Comparison of ENCODE assay signal across 27 cellular contexts in genomic region chr12:29690728-29691127, GRCh38.
"Had no signal": no experiment of that assay in that cellular context is flagged by ENCODE, and none has a peak within 500 bp of the region (broad histone marks: within the 10 kb centered on the region; RNA-seq: fewer than 3 reads in every experiment).

No MANE protein-coding gene starts in this region.

- H3K9ac ChIP-seq: KMS-11, SK-N-SH had no signal

- H3K27ac ChIP-seq: KMS-11, RWPE1, SJCRH30 had no signal

- H3K9me3 Mint-ChIP-seq: activated naive CD4-positive, alpha-beta T cell treated with anti-CD3 and anti-CD28 coated beads, Interleukin-2, amount 50 U/mL, for 24 hours; activated T-cell treated with anti-CD3 and anti-CD28 coated beads, Interleukin-2, amount 50 U/mL, for 24 hours; activated T-helper 1 cell treated with anti-CD3 and anti-CD28 coated beads, Interleukin-12 subunit alpha, Interleukin-12 subunit beta, Interleukin-2, Interleukin-4 antibody, amounts not matched to agents 30 ng/mL and 10 ng/mL and 1 ng/mL, durations not matched to agents 14 hours and 24 hours and 36 hours; brain; T-helper 2 cell treated with Interferon-gamma antibody and Interleukin-4, amounts not matched to agents 5 μg/mL and 100 μg/mL, for 36 hours had no signal

- H3K9me3 ChIP-seq: SJCRH30, SK-N-SH had no signal

- H3K27me3 ChIP-seq: SJCRH30 had no signal

- H3K4me1 Mint-ChIP-seq: activated naive CD4-positive, alpha-beta T cell treated with anti-CD3 and anti-CD28 coated beads, Interleukin-2, amount 50 U/mL, for 24 hours; central memory CD8-positive, alpha-beta T cell had no signal

- H3K4me1 ChIP-seq: SJCRH30 had no signal

- H3K4me3 ChIP-seq: SJCRH30 had no signal

- H3K27me3 Mint-ChIP-seq: activated naive CD4-positive, alpha-beta T cell treated with anti-CD3 and anti-CD28 coated beads, Interleukin-2, amount 50 U/mL, for 24 hours; brain had no signal

- H3K27ac Mint-ChIP-seq: activated CD8-positive, alpha-beta memory T cell treated with anti-CD3 and anti-CD28 coated beads, Interleukin-2, amount 10 ng/mL, durations not matched to agents 7 days and 5 days; activated naive CD4-positive, alpha-beta T cell treated with anti-CD3 and anti-CD28 coated beads, Interleukin-2, amount 50 U/mL, for 24 hours; activated T-cell treated with anti-CD3 and anti-CD28 coated beads, Interleukin-2, amount 50 U/mL, for 24 hours; activated T-helper 1 cell treated with anti-CD3 and anti-CD28 coated beads, Interleukin-12 subunit alpha, Interleukin-12 subunit beta, Interleukin-2, Interleukin-4 antibody, amounts not matched to agents 30 ng/mL and 10 ng/mL and 1 ng/mL, durations not matched to agents 14 hours and 24 hours and 36 hours; T-helper 2 cell treated with Interferon-gamma antibody and Interleukin-4, amounts not matched to agents 5 μg/mL and 100 μg/mL, for 36 hours had no signal

- H3K36me3 Mint-ChIP-seq: activated CD8-positive, alpha-beta memory T cell treated with anti-CD3 and anti-CD28 coated beads, Interleukin-2, amount 10 ng/mL, durations not matched to agents 7 days and 5 days; activated naive CD4-positive, alpha-beta T cell treated with anti-CD3 and anti-CD28 coated beads, Interleukin-2, amount 50 U/mL, for 24 hours had no signal

- DNase-seq: activated CD4-positive, alpha-beta T cell treated with anti-CD3 and anti-CD28 coated beads for 48 hours; activated CD4-positive, alpha-beta T cell treated with anti-CD3 and anti-CD28 coated beads, Interleukin-2, amount 50 U/mL, for 4 hours; activated CD4-positive, CD25-positive, alpha-beta regulatory T cell treated with anti-CD3 and anti-CD28 coated beads, Interleukin-2, amount 50 U/mL, for 72 hours; activated CD8-positive, alpha-beta memory T cell treated with anti-CD3 and anti-CD28 coated beads, Interleukin-2, amount 10 ng/mL, durations not matched to agents 7 days and 5 days; activated effector memory CD4-positive, alpha-beta T cell treated with Interleukin-2 at 50 U/mL for 16 hours; activated naive CD4-positive, alpha-beta T cell; activated T-cell treated with anti-CD3 and anti-CD28 coated beads, Interleukin-2, amount 50 U/mL, for 24 hours; amygdala; NCI-H1092; NCI-H1417; NCI-H1694; NCI-H2029; NCI-H446; NCI-H524; NCI-H748 treated with DMSO at 0.1 percent for 48 hours; Right ventricle myocardium superior; SJCRH30; SK-N-SH; T-helper 1 cell had no signal

- H3K4me3 Mint-ChIP-seq: activated CD8-positive, alpha-beta memory T cell treated with anti-CD3 and anti-CD28 coated beads, Interleukin-2, amount 10 ng/mL, durations not matched to agents 7 days and 5 days; activated naive CD4-positive, alpha-beta T cell treated with anti-CD3 and anti-CD28 coated beads, Interleukin-2, amount 50 U/mL, for 24 hours; activated T-cell treated with anti-CD3 and anti-CD28 coated beads, Interleukin-2, amount 50 U/mL, for 24 hours; activated T-helper 1 cell treated with anti-CD3 and anti-CD28 coated beads, Interleukin-12 subunit alpha, Interleukin-12 subunit beta, Interleukin-2, Interleukin-4 antibody, amounts not matched to agents 30 ng/mL and 10 ng/mL and 1 ng/mL, durations not matched to agents 14 hours and 24 hours and 36 hours; brain; central memory CD8-positive, alpha-beta T cell; T-helper 2 cell treated with Interferon-gamma antibody and Interleukin-4, amounts not matched to agents 5 μg/mL and 100 μg/mL, for 36 hours had no signal

- ATAC-seq: activated CD8-positive, alpha-beta memory T cell treated with anti-CD3 and anti-CD28 coated beads, Interleukin-2, amount 10 ng/mL, durations not matched to agents 7 days and 5 days; Panc1 had no signal

- H3K4me2 ChIP-seq: KMS-11, SK-N-SH had no signal
